In genomic region chr22:32413715-32414114, GRCh38 we compare ENCODE assay signal across 7 cellular contexts. TPM values are rescaled to one million over a fixed set of nuclear protein-coding genes. Genes with fewer than 3 reads are reported as not detected.
DNase-seq lines count a peak whose midpoint lies in the region; ATAC-seq and TF ChIP-seq lines count a peak whose summit lies in the region.

No MANE protein-coding gene starts in this region.

- no peak overlapping the region for H3K4me3 Mint-ChIP-seq in chondrocyte (ENCODE audit: unreplicated experiment)

- H3K27me3 ChIP-seq in neuronal stem cell (ENCODE audit: control insufficient read depth in 3 of 3, insufficient read depth in 3 of 3, low read depth in 1 of 3, low read length in 3 of 3), result peaks cover 0 to 16% (median 0%) of the 10 kb centered on the region in 3 experiments

- H3K4me2 ChIP-seq in neuronal stem cell (ENCODE audit: insufficient read depth, low read length, poor library complexity, severe bottlenecking), result no peak overlapping the region

- peaks cover under 1 to 15% of the 10 kb centered on the region in 2 donors for H3K36me3 ChIP-seq in neuronal stem cell (replicated peaks in 1 of 2; ENCODE audit: control insufficient read depth in 2 of 2, insufficient read depth in 2 of 2, low read length in 2 of 2)

- TF ChIP-seq CTCF in GM12864 (IDR thresholded peaks at IDR 0.05; ENCODE audit: low read depth, low read length, missing control alignments), result peak; percentile 43
- peak; percentile 46 for TF ChIP-seq CTCF in LNCAP (IDR thresholded peaks at IDR 0.05)
- TF ChIP-seq CTCF in chondrocyte (IDR thresholded peaks at IDR 0.05), result peak; percentile 68

- H3K36me3 Mint-ChIP-seq in chondrocyte (ENCODE audit: low read depth), result peaks cover 5% of the 10 kb centered on the region

- DNase-seq in GM12864 (ENCODE audit: low read depth), result no peak
- DNase-seq in chondrocyte (ENCODE audit: low spot score), result no peak
- DNase-seq in neuronal stem cell (ENCODE audit: low spot score), result no peak

- H2BK15ac ChIP-seq in neuronal stem cell (ENCODE audit: low read length), result no peak overlapping the region

- no peak overlapping the region for H3K27ac Mint-ChIP-seq in chondrocyte (ENCODE audit: unreplicated experiment)

- H3K4me3 ChIP-seq in GM12864 (ENCODE audit: low read depth, low read length) (no peak overlapping the region), neuronal stem cell (ENCODE audit: low read length in 2 of 2) (no peak overlapping the region)

- H4K8ac ChIP-seq in neuronal stem cell (ENCODE audit: low read depth, low read length), result no peak overlapping the region

- peak overlapping the region; percentile 50 for H2AFZ ChIP-seq in neuronal stem cell (ENCODE audit: low read length)

- H3K4me1 ChIP-seq in neuronal stem cell (ENCODE audit: control insufficient read depth in 2 of 2, insufficient read depth in 1 of 2, low read depth in 1 of 2, low read length in 2 of 2), result peaks cover 5 to 8% of the 10 kb centered on the region in 2 donors

- no peak overlapping the region for H3K18ac ChIP-seq in neuronal stem cell (ENCODE audit: low read length)

- peaks cover 4% of the 10 kb centered on the region for H3K79me1 ChIP-seq in neuronal stem cell (ENCODE audit: low read depth, low read length)

- H3K9me3 Mint-ChIP-seq in chondrocyte (ENCODE audit: low read depth), result no peaks in the 10 kb centered on the region

- H2BK120ac ChIP-seq in neuronal stem cell (ENCODE audit: low read depth, low read length), result no peak overlapping the region

- H2AK5ac ChIP-seq in neuronal stem cell (ENCODE audit: low read depth, low read length), result no peak overlapping the region

- no peak overlapping the region for H3K23ac ChIP-seq in neuronal stem cell (ENCODE audit: low read depth, low read length, poor library complexity)

- H3K9ac ChIP-seq in neuronal stem cell (ENCODE audit: low read depth, low read length, poor library complexity), result no peak overlapping the region

- H3K14ac ChIP-seq in neuronal stem cell (ENCODE audit: low read length), result no peak overlapping the region

- no CpG with 5 or more reads among the region's 2 CpGs for WGBS in neuronal stem cell (ENCODE audit: extremely low coverage in 2 of 2, insufficient read length in 2 of 2, insufficient replicate concordance in 1 of 2), 2 donors

- H3K9me3 ChIP-seq in neuronal stem cell (replicated peaks in 1 of 2; ENCODE audit: control insufficient read depth in 2 of 2, insufficient read depth in 1 of 2, low read depth in 1 of 2, low read length in 2 of 2), result no peaks in the 10 kb centered on the region

- H3K27ac ChIP-seq in neuronal stem cell (replicated peaks; ENCODE audit: low read length), result no peak overlapping the region

- no peak for ATAC-seq in GM21390 (IDR thresholded peaks at IDR 0.05; ENCODE audit: unreplicated experiment)
- ATAC-seq in GM21447 (IDR thresholded peaks at IDR 0.05; ENCODE audit: unreplicated experiment), result no peak
- no peak for ATAC-seq in GM18868 (IDR thresholded peaks at IDR 0.05; ENCODE audit: unreplicated experiment)

- H4K91ac ChIP-seq in neuronal stem cell (ENCODE audit: low read depth, low read length, poor library complexity), result no peak overlapping the region

- no peak overlapping the region for H3K4ac ChIP-seq in neuronal stem cell (ENCODE audit: low read length)

- no peak overlapping the region for H2BK5ac ChIP-seq in neuronal stem cell (ENCODE audit: low read length)

- H3K27me3 Mint-ChIP-seq in chondrocyte (ENCODE audit: low read depth), result peaks cover 16% of the 10 kb centered on the region

- peaks cover 30% of the 10 kb centered on the region for H3K4me1 Mint-ChIP-seq in chondrocyte (ENCODE audit: low read depth)

- no peak overlapping the region for H2BK12ac ChIP-seq in neuronal stem cell (ENCODE audit: low read length)

RNA-seq across cellular contexts. Expression of gene RTCB, which starts 1.7 kb away (rescaled TPM):
- total RNA-seq in chondrocyte, result 64.7 to 71.1 TPM (median 66.3 TPM) in 3 replicates
- 66.3 TPM for polyA plus RNA-seq in neuronal stem cell (2013, experiment 1 of 2)
- 65.2 TPM for polyA plus RNA-seq in neuronal stem cell (2013, experiment 2 of 2)

RNA-seq across cellular contexts. Expression of gene BPIFC, which starts 50.5 kb away (rescaled TPM):
- not detected in 3 replicates for total RNA-seq in chondrocyte
- not detected for polyA plus RNA-seq in neuronal stem cell (2013, experiment 1 of 2)
- polyA plus RNA-seq in neuronal stem cell (2013, experiment 2 of 2), result not detected

RNA-seq across cellular contexts. Expression of gene RFPL3, which starts 56.0 kb away (rescaled TPM):
- total RNA-seq in chondrocyte, result not detected in 3 replicates
- polyA plus RNA-seq in neuronal stem cell (2013, experiment 1 of 2), result not detected
- not detected for polyA plus RNA-seq in neuronal stem cell (2013, experiment 2 of 2)
